Comparison of ENCODE assay signal across 39 cellular contexts in genomic region chr15:67865766-67866165, GRCh38. TPM values are rescaled to one million over a fixed set of nuclear protein-coding genes. Genes with fewer than 3 reads are reported as not detected.
"Had no signal": no experiment of that assay in that cellular context is flagged by ENCODE, and none has a peak within 500 bp of the region (broad histone marks: within the 10 kb centered on the region; RNA-seq: fewer than 3 reads in every experiment).

No MANE protein-coding gene starts in this region.

- H3K27ac ChIP-seq: ascending aorta, cardiac muscle cell, coronary artery, dorsolateral prefrontal cortex, neutrophil, ovary, right lobe of liver, skin epidermis, suprapubic skin, tibial artery, upper lobe of right lung had no signal

- H3K9me3 ChIP-seq: ascending aorta, gastroesophageal sphincter, neutrophil, ovary, suprapubic skin, tibial artery, upper lobe of right lung had no signal

- H3K9me3 Mint-ChIP-seq: activated naive CD4-positive, alpha-beta T cell treated with anti-CD3 and anti-CD28 coated beads, Interleukin-2, amount 10 ng/mL, durations not matched to agents 7 days and 5 days; natural killer cell had no signal

- H3K27ac Mint-ChIP-seq: activated CD4-positive, alpha-beta memory T cell treated with anti-CD3 and anti-CD28 coated beads for 36 hours; activated CD4-positive, alpha-beta T cell treated with anti-CD3 and anti-CD28 coated beads, Interleukin-2, amount 10 ng/mL, durations not matched to agents 24 days and 14 days; activated naive CD4-positive, alpha-beta T cell treated with anti-CD3 and anti-CD28 coated beads, Interleukin-2, amount 10 ng/mL, durations not matched to agents 7 days and 5 days; activated naive CD8-positive, alpha-beta T cell treated with anti-CD3 and anti-CD28 coated beads, Interleukin-2, amount 10 ng/mL, durations not matched to agents 7 days and 5 days; natural killer cell; progenitor cell of endocrine pancreas; stimulated activated naive B cell treated with anti-CD40 and anti-IgM and Interleukin-4, amounts not matched to agents 10 μg/mL and 1 μg/mL and 100 μg/mL, for 72 hours had no signal

- H3K4me3 Mint-ChIP-seq: activated CD4-positive, alpha-beta memory T cell treated with anti-CD3 and anti-CD28 coated beads for 36 hours; activated CD4-positive, alpha-beta T cell treated with anti-CD3 and anti-CD28 coated beads, Interleukin-2, amount 10 ng/mL, durations not matched to agents 24 days and 14 days; activated naive CD4-positive, alpha-beta T cell treated with anti-CD3 and anti-CD28 coated beads, Interleukin-2, amount 10 ng/mL, durations not matched to agents 7 days and 5 days; activated naive CD8-positive, alpha-beta T cell treated with anti-CD3 and anti-CD28 coated beads, Interleukin-2, amount 10 ng/mL, durations not matched to agents 7 days and 5 days; natural killer cell; stimulated activated naive B cell treated with anti-CD40 and anti-IgM and Interleukin-4, amounts not matched to agents 10 μg/mL and 1 μg/mL and 100 μg/mL, for 72 hours had no signal

- H3K27me3 ChIP-seq: ascending aorta, cardiac muscle cell, dorsolateral prefrontal cortex, gastroesophageal sphincter, neutrophil, ovary, right lobe of liver, suprapubic skin, tibial artery, upper lobe of right lung had no signal

- ATAC-seq: gastroesophageal sphincter; left colon; natural killer cell; right lobe of liver; stimulated activated naive B cell treated with anti-CD40 and anti-IgM and Interleukin-4, amounts not matched to agents 10 μg/mL and 1 μg/mL and 100 μg/mL, for 72 hours; upper lobe of right lung had no signal

- DNase-seq: activated CD4-positive, alpha-beta memory T cell treated with anti-CD3 and anti-CD28 coated beads for 36 hours; activated CD4-positive, alpha-beta T cell treated with anti-CD3 and anti-CD28 coated beads, Interleukin-2, amount 10 ng/mL, durations not matched to agents 24 days and 14 days; activated CD4-positive, CD25-positive, alpha-beta regulatory T cell treated with anti-CD3 and anti-CD28 coated beads, Interleukin-2, amount 50 U/mL, for 72 hours; activated CD8-positive, alpha-beta memory T cell treated with anti-CD3 and anti-CD28 coated beads, Interleukin-2, amount 50 U/mL, for 4 hours; activated gamma-delta T cell; activated naive CD4-positive, alpha-beta T cell treated with anti-CD3 and anti-CD28 coated beads, Interleukin-2, amount 10 ng/mL, durations not matched to agents 7 days and 5 days; activated naive CD8-positive, alpha-beta T cell treated with anti-CD3 and anti-CD28 coated beads, Interleukin-2, amount 10 ng/mL, durations not matched to agents 7 days and 5 days; activated T-cell treated with anti-CD3 and anti-CD28 coated beads, Interleukin-2, amount 50 U/mL, for 1 hour; cerebellar nuclear complex; dorsolateral prefrontal cortex; effector memory CD4-positive, alpha-beta T cell; hippocampal formation; kidney; left colon; mammary epithelial cell; natural killer cell; ovary; stimulated activated CD4-positive, alpha-beta T cell treated with anti-CD3 and anti-CD28 coated beads, Interleukin-1b, Interleukin-23, amount 100 ng/mL, for 48 hours; stimulated activated naive B cell treated with anti-CD40 and anti-IgM and Interleukin-4, amounts not matched to agents 10 μg/mL and 1 μg/mL and 100 μg/mL, for 72 hours; T-helper 2 cell; tibial artery; upper lobe of right lung had no signal

- H3K36me3 Mint-ChIP-seq: activated CD4-positive, alpha-beta memory T cell treated with anti-CD3 and anti-CD28 coated beads for 36 hours; activated naive CD4-positive, alpha-beta T cell treated with anti-CD3 and anti-CD28 coated beads, Interleukin-2, amount 10 ng/mL, durations not matched to agents 7 days and 5 days; activated naive CD8-positive, alpha-beta T cell treated with anti-CD3 and anti-CD28 coated beads, Interleukin-2, amount 10 ng/mL, durations not matched to agents 7 days and 5 days; brain; natural killer cell had no signal

- H3K4me3 ChIP-seq: ascending aorta, cardiac muscle cell, coronary artery, dorsolateral prefrontal cortex, gastroesophageal sphincter, ovary, right lobe of liver, skin epidermis, suprapubic skin, tibial artery, upper lobe of right lung had no signal

- H3K4me1 Mint-ChIP-seq: activated naive CD4-positive, alpha-beta T cell treated with anti-CD3 and anti-CD28 coated beads, Interleukin-2, amount 10 ng/mL, durations not matched to agents 7 days and 5 days had no signal

- H3K36me3 ChIP-seq: ascending aorta, cardiac muscle cell, gastroesophageal sphincter, neutrophil, ovary, right lobe of liver, suprapubic skin, tibial artery, upper lobe of right lung had no signal

RNA-seq across cellular contexts. Expression of gene RNU6-1, which starts 25.9 kb away (rescaled TPM):
- total RNA-seq: activated CD4-positive, alpha-beta memory T cell treated with anti-CD3 and anti-CD28 coated beads for 36 hours; activated CD4-positive, alpha-beta T cell treated with anti-CD3 and anti-CD28 coated beads, Interleukin-2, amount 10 ng/mL, durations not matched to agents 24 days and 14 days; activated CD8-positive, alpha-beta memory T cell treated with anti-CD3 and anti-CD28 coated beads for 36 hours; activated naive CD8-positive, alpha-beta T cell treated with anti-CD3 and anti-CD28 coated beads, Interleukin-2, amount 10 ng/mL, durations not matched to agents 7 days and 5 days; ascending aorta; cardiac muscle cell; dorsolateral prefrontal cortex; endothelial cell of umbilical vein; fibroblast of lung; fibroblast of villous mesenchyme; gastroesophageal sphincter; kidney; left colon; liver; mammary epithelial cell; natural killer cell; ovary; progenitor cell of endocrine pancreas; renal cortical epithelial cell; right lobe of liver; suprapubic skin; upper lobe of right lung had no signal
- polyA plus RNA-seq: cardiac muscle cell, endothelial cell of umbilical vein, esophagus, fibroblast of lung, liver, mammary epithelial cell, ovary had no signal

RNA-seq across cellular contexts. Expression of gene SKOR1, which starts 40.5 kb away (rescaled TPM):
- total RNA-seq: ascending aorta, fibroblast of villous mesenchyme had no signal
- polyA plus RNA-seq: cardiac muscle cell had no signal
